Comparison of ENCODE assay signal across 1 cellular context in the genomic region with DNA sequence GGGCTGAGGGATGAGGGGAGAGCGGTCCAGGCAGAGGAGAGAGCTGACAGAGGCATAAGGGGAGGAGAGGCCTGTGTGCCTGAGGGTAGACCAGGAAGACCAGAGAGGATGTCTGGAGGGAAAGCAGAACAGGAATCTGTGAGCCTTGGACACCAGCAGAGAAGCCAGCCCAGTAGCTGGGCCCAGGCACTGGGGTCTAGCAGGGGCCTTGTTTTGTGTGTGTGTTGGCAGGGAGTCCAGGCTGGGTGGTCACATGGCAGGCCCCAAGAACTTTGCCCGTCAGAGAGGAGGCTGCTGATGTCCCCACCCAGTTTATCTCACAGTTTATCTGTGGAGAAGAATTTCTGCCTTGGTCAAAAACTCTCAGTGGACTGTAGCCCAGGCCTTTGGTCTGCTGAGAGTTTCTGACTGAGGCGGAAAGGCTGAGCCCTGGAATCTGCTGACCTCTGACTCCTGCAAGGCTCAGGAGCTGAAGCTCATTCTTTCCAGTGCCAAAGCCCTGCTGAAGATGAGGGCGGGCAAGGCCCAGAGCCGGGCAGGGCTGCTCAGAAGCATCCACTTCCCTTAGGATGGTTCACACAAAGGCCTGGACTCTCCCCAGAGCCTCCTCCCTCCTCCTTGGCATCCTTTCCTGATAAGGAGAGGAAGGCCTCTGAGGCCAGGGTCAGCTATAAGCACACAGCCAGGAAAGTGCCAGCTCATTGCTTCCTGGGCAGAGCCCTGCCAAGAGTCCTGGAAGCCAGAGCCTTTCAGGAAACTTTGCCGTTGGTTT.
TF ChIP-seq lines count a peak whose summit lies in the region.

No MANE protein-coding gene starts in this region.

TF ChIP-seq in HepG2, 621 proteins besides CTCF, POLR2A, EP300 and RAD21 (continued from another document):
- TF ChIP-seq MXI1 (IDR thresholded peaks at IDR 0.05; ENCODE audit: borderline replicate concordance, low read depth, low read length), result no peak
- TF ChIP-seq, protein P1, sequence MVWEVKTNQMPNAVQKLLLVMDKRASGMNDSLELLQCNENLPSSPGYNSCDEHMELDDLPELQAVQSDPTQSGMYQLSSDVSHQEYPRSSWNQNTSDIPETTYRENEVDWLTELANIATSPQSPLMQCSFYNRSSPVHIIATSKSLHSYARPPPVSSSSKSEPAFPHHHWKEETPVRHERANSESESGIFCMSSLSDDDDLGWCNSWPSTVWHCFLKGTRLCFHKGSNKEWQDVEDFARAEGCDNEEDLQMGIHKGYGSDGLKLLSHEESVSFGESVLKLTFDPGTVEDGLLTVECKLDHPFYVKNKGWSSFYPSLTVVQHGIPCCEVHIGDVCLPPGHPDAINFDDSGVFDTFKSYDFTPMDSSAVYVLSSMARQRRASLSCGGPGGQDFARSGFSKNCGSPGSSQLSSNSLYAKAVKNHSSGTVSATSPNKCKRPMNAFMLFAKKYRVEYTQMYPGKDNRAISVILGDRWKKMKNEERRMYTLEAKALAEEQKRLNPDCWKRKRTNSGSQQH (CRISPR knock-in tag; IDR thresholded peaks at IDR 0.05; ENCODE audit: low read depth), result no peak
- TF ChIP-seq SKI (IDR thresholded peaks at IDR 0.05; ENCODE audit: partially characterized antibody), result no peak
